In genomic region chr6:20113649-20114224, GRCh38 we compare ENCODE assay signal across 29 cellular contexts.
"Had no signal": no experiment of that assay in that cellular context is flagged by ENCODE, and none has a peak within 500 bp of the region (broad histone marks: within the 10 kb centered on the region; RNA-seq: fewer than 3 reads in every experiment).

No MANE protein-coding gene starts in this region.

- H3K9ac ChIP-seq: neural progenitor cell had no signal

- H3K9me3 Mint-ChIP-seq: naive thymus-derived CD4-positive, alpha-beta T cell; natural killer cell; nephron; neural progenitor cell; stimulated activated memory B cell treated with anti-CD40 and anti-IgM and Interleukin-4, amounts not matched to agents 10 μg/mL and 1 μg/mL and 100 μg/mL, for 72 hours; stimulated activated naive CD8-positive, alpha-beta T cell treated with anti-CD3 and anti-CD28 coated beads, Interleukin-15, amount 100 ng/mL, for 72 hours had no signal

- H3K36me3 Mint-ChIP-seq: natural killer cell, neural progenitor cell had no signal

- ATAC-seq: naive thymus-derived CD4-positive, alpha-beta T cell; natural killer cell; pancreas; psoas muscle; right cardiac atrium; sciatic nerve; stimulated activated memory B cell treated with anti-CD40 and anti-IgM and Interleukin-4, amounts not matched to agents 10 μg/mL and 1 μg/mL and 100 μg/mL, for 72 hours; stimulated activated naive CD8-positive, alpha-beta T cell treated with anti-CD3 and anti-CD28 coated beads, Interleukin-15, amount 100 ng/mL, for 72 hours; stimulated activated naive CD8-positive, alpha-beta T cell treated with anti-CD3 and anti-CD28 coated beads, Interleukin-15, Interleukin-2, amounts not matched to agents 100 U/mL and 50 U/mL, for 24 hours; upper lobe of right lung had no signal

- H3K4me3 ChIP-seq: neural progenitor cell, pancreas, psoas muscle, skin epidermis, smooth muscle cell, spleen, suprapubic skin, testis, tibial artery, transverse colon, upper lobe of right lung, uterus had no signal

- H3K27ac Mint-ChIP-seq: naive thymus-derived CD4-positive, alpha-beta T cell; natural killer cell; neural progenitor cell; stimulated activated memory B cell treated with anti-CD40 and anti-IgM and Interleukin-4, amounts not matched to agents 10 μg/mL and 1 μg/mL and 100 μg/mL, for 72 hours; stimulated activated naive CD8-positive, alpha-beta T cell treated with anti-CD3 and anti-CD28 coated beads, Interleukin-15, amount 100 ng/mL, for 72 hours; type B pancreatic cell had no signal

- H3K27ac ChIP-seq: neural progenitor cell, pancreas, psoas muscle, skin epidermis, spleen, suprapubic skin, testis, tibial artery, upper lobe of right lung, uterus had no signal

- H3K27me3 Mint-ChIP-seq: naive thymus-derived CD4-positive, alpha-beta T cell; stimulated activated memory B cell treated with anti-CD40 and anti-IgM and Interleukin-4, amounts not matched to agents 10 μg/mL and 1 μg/mL and 100 μg/mL, for 72 hours; stimulated activated naive CD8-positive, alpha-beta T cell treated with anti-CD3 and anti-CD28 coated beads, Interleukin-15, amount 100 ng/mL, for 72 hours; type B pancreatic cell had no signal

- H3K4me2 ChIP-seq: neural progenitor cell, smooth muscle cell had no signal

- FAIRE-seq: pancreas had no signal

- DNase-seq: naive thymus-derived CD4-positive, alpha-beta T cell; natural killer cell; occipital lobe; pancreas; psoas muscle; right cardiac atrium; spleen; stimulated activated CD4-positive, alpha-beta T cell treated with anti-CD3 and anti-CD28 coated beads, Interleukin-12 subunit alpha, Interleukin-12 subunit beta, amount 100 ng/mL, for 4 hours; stimulated activated CD4-positive, alpha-beta T cell treated with anti-CD3 and anti-CD28 coated beads, Interleukin-1b, Interleukin-23, amount 100 ng/mL, for 48 hours; stimulated activated CD4-positive, alpha-beta T cell treated with anti-CD3 and anti-CD28 coated beads, Interleukin-4, amount 100 ng/mL, for 1 hour; stimulated activated CD4-positive, alpha-beta T cell treated with anti-CD3 and anti-CD28 coated beads, Interleukin-4, amount 100 ng/mL, for 4 hours; stimulated activated CD8-positive, alpha-beta memory T cell treated with anti-CD3 and anti-CD28 coated beads, Interleukin-4, amount 100 ng/mL, for 48 hours; stimulated activated naive CD4-positive, alpha-beta T cell; stimulated activated naive CD8-positive, alpha-beta T cell treated with anti-CD3 and anti-CD28 coated beads, Interleukin-15, amount 100 ng/mL, for 72 hours; stimulated activated naive CD8-positive, alpha-beta T cell treated with anti-CD3 and anti-CD28 coated beads, Interleukin-15, Interleukin-2, amounts not matched to agents 100 U/mL and 50 U/mL, for 24 hours; substantia nigra; testis; tibial artery; transverse colon; upper lobe of right lung; uterus had no signal

- H3K4me1 ChIP-seq: pancreas, psoas muscle, spleen, suprapubic skin, testis, upper lobe of right lung had no signal

- H2AFZ ChIP-seq: neural progenitor cell had no signal

- H3K4me3 Mint-ChIP-seq: naive thymus-derived CD4-positive, alpha-beta T cell; natural killer cell; nephron; neural progenitor cell; stimulated activated memory B cell treated with anti-CD40 and anti-IgM and Interleukin-4, amounts not matched to agents 10 μg/mL and 1 μg/mL and 100 μg/mL, for 72 hours; stimulated activated naive CD8-positive, alpha-beta T cell treated with anti-CD3 and anti-CD28 coated beads, Interleukin-15, amount 100 ng/mL, for 72 hours; type B pancreatic cell had no signal

- H3K36me3 ChIP-seq: neural progenitor cell, uterus had no signal

- H3K27me3 ChIP-seq: neural progenitor cell, pancreas, spleen, suprapubic skin, testis, tibial artery, transverse colon, upper lobe of right lung, uterus had no signal

- H3K9me3 ChIP-seq: pancreas, psoas muscle, spleen, suprapubic skin, testis, tibial artery, transverse colon, upper lobe of right lung, uterus had no signal
